Comparison of ENCODE assay signal across 26 cellular contexts in genomic region chr18:13161276-13161899, GRCh38. TPM values are rescaled to one million over a fixed set of nuclear protein-coding genes. Genes with fewer than 3 reads are reported as not detected.
DNase-seq lines count a peak whose midpoint lies in the region; ATAC-seq and TF ChIP-seq lines count a peak whose summit lies in the region.
"Had no signal": no experiment of that assay in that cellular context is flagged by ENCODE, and none has a peak within 500 bp of the region (broad histone marks: within the 10 kb centered on the region; RNA-seq: fewer than 3 reads in every experiment).

No MANE protein-coding gene starts in this region.

- H3K9me3 Mint-ChIP-seq in natural killer cell treated with Interleukin-12 subunit alpha and Interleukin-12 subunit beta and Interleukin-15 and Interleukin-18, amount 100 ng/mL, for 72 hours: peaks cover 11% of the 10 kb centered on the region
- H3K9me3 Mint-ChIP-seq in natural killer cell (peaks cover 8 to 10% of the 10 kb centered on the region in 2 donors), chondrocyte (ENCODE audit: low read depth) (peaks cover 23% of the 10 kb centered on the region)

- H3K4me3 ChIP-seq in trophoblast cell (ENCODE audit: low read depth, low read length) (peak overlapping the region; percentile 30), right atrium auricular region (no peak overlapping the region)
- H3K4me3 ChIP-seq: BLaER1, GM23248, SJSA1 had no signal

- H4K12ac ChIP-seq in trophoblast cell (ENCODE audit: low read depth, low read length): no peak overlapping the region

- peaks cover 3 to 9% of the 10 kb centered on the region in 2 donors for H3K27me3 Mint-ChIP-seq in natural killer cell treated with Interleukin-12 subunit alpha and Interleukin-12 subunit beta and Interleukin-15 and Interleukin-18, amount 100 ng/mL, for 72 hours
- H3K27me3 Mint-ChIP-seq in natural killer cell (ENCODE audit: low read depth in 2 of 2): peaks cover 7 to 8% of the 10 kb centered on the region in 2 donors
- H3K27me3 Mint-ChIP-seq in chondrocyte (ENCODE audit: low read depth): no peaks in the 10 kb centered on the region

- H3K27me3 ChIP-seq in trophoblast cell (ENCODE audit: insufficient read depth, low read length) (no peaks in the 10 kb centered on the region), right atrium auricular region (no peaks in the 10 kb centered on the region)
- H3K27me3 ChIP-seq: BLaER1, SJSA1 had no signal

- no peak overlapping the region for H2BK120ac ChIP-seq in trophoblast cell (ENCODE audit: insufficient read depth, low read length, poor library complexity)

- H2AK5ac ChIP-seq in trophoblast cell (ENCODE audit: low read length): no peak overlapping the region

- peaks cover 4 to 5% of the 10 kb centered on the region in 2 experiments for H3K4me1 ChIP-seq in trophoblast cell (ENCODE audit: control insufficient read depth in 1 of 2, insufficient read depth in 2 of 2, low read length in 2 of 2)
- no peaks in the 10 kb centered on the region for H3K4me1 ChIP-seq in right atrium auricular region
- H3K4me1 ChIP-seq: SJSA1 had no signal

- no peak overlapping the region for H3K27ac Mint-ChIP-seq in natural killer cell treated with Interleukin-12 subunit alpha and Interleukin-12 subunit beta and Interleukin-15 and Interleukin-18, amount 100 ng/mL, for 72 hours
- H3K27ac Mint-ChIP-seq in natural killer cell (no peak overlapping the region), chondrocyte (ENCODE audit: unreplicated experiment) (no peak overlapping the region)
- H3K27ac Mint-ChIP-seq: CD4-positive, alpha-beta T cell; H9; HFFc6 had no signal

- no peak overlapping the region for H3K23ac ChIP-seq in trophoblast cell (ENCODE audit: low read length)

- no peaks in the 10 kb centered on the region for H3K79me2 ChIP-seq in trophoblast cell (ENCODE audit: control insufficient read depth, insufficient read depth, low read length, poor library complexity)

- no peak overlapping the region for H3K4me2 ChIP-seq in trophoblast cell (ENCODE audit: low read length)
- H3K4me2 ChIP-seq: BLaER1, KMS-11 had no signal

- H2BK12ac ChIP-seq in trophoblast cell (ENCODE audit: low read length): no peak overlapping the region

- peaks cover 3 to 6% of the 10 kb centered on the region in 2 donors for H3K4me1 Mint-ChIP-seq in natural killer cell treated with Interleukin-12 subunit alpha and Interleukin-12 subunit beta and Interleukin-15 and Interleukin-18, amount 100 ng/mL, for 72 hours (ENCODE audit: low read depth in 2 of 2)
- peaks cover 6 to 7% of the 10 kb centered on the region in 2 donors for H3K4me1 Mint-ChIP-seq in natural killer cell
- peaks cover 14% of the 10 kb centered on the region for H3K4me1 Mint-ChIP-seq in chondrocyte (ENCODE audit: low read depth)

- H3K79me1 ChIP-seq in trophoblast cell (ENCODE audit: low read length): no peaks in the 10 kb centered on the region

- TF ChIP-seq CTCF in natural killer cell (IDR thresholded peaks at IDR 0.05) (no peak), chondrocyte (IDR thresholded peaks at IDR 0.05) (no peak), right atrium auricular region (IDR thresholded peaks at IDR 0.05) (no peak)

- H3K9ac ChIP-seq in trophoblast cell (ENCODE audit: low read length): no peak overlapping the region
- H3K9ac ChIP-seq: BLaER1, GM23248, KMS-11 had no signal

- H3K27ac ChIP-seq in trophoblast cell (ENCODE audit: low read depth, low read length): no peak overlapping the region
- H3K27ac ChIP-seq in right atrium auricular region: no peak overlapping the region
- H3K27ac ChIP-seq: 22Rv1, BLaER1, GM23248, KMS-11, SJSA1 had no signal

- no peak overlapping the region for H4K8ac ChIP-seq in trophoblast cell (ENCODE audit: low read depth, low read length)

- H2BK5ac ChIP-seq in trophoblast cell (ENCODE audit: low read depth, low read length, poor library complexity): no peak overlapping the region

- no CpG with 5 or more reads among the region's 16 CpGs for WGBS in trophoblast cell (ENCODE audit: extremely low coverage, insufficient coverage, insufficient read length)

- no peak overlapping the region for H3K18ac ChIP-seq in trophoblast cell (ENCODE audit: low read length)

- H3K9me3 ChIP-seq in trophoblast cell (ENCODE audit: insufficient read depth, low read depth, low read length): peaks cover 11% of the 10 kb centered on the region
- H3K9me3 ChIP-seq in right atrium auricular region: peaks cover 0 to 23% of the 10 kb centered on the region in 2 donors
- H3K9me3 ChIP-seq: SJSA1 had no signal

- peaks cover 25% of the 10 kb centered on the region for H3K36me3 Mint-ChIP-seq in natural killer cell treated with Interleukin-12 subunit alpha and Interleukin-12 subunit beta and Interleukin-15 and Interleukin-18, amount 100 ng/mL, for 72 hours
- H3K36me3 Mint-ChIP-seq in natural killer cell (peaks cover 30% of the 10 kb centered on the region), chondrocyte (ENCODE audit: low read depth) (peaks cover 10% of the 10 kb centered on the region)

- no peak overlapping the region for H3K4me3 Mint-ChIP-seq in natural killer cell treated with Interleukin-12 subunit alpha and Interleukin-12 subunit beta and Interleukin-15 and Interleukin-18, amount 100 ng/mL, for 72 hours
- no peak overlapping the region for H3K4me3 Mint-ChIP-seq in natural killer cell
- H3K4me3 Mint-ChIP-seq in chondrocyte (ENCODE audit: unreplicated experiment): no peak overlapping the region
- H3K4me3 Mint-ChIP-seq: CD4-positive, alpha-beta T cell; H9; HFFc6 had no signal

- H2AFZ ChIP-seq in trophoblast cell (ENCODE audit: insufficient read depth, low read length, poor library complexity): no peak overlapping the region
- H2AFZ ChIP-seq: GM23248 had no signal

- intact Hi-C loops in natural killer cell (cut with micrococcal nuclease): no loop called here

- no peak overlapping the region for H3K4ac ChIP-seq in trophoblast cell (ENCODE audit: low read depth, low read length)

- no peak overlapping the region for H3K14ac ChIP-seq in trophoblast cell (ENCODE audit: low read length)

- no peaks in the 10 kb centered on the region for H3K36me3 ChIP-seq in trophoblast cell (ENCODE audit: control insufficient read depth in 1 of 2, insufficient read depth in 2 of 2, low read length in 2 of 2)
- H3K36me3 ChIP-seq in right atrium auricular region: no peaks in the 10 kb centered on the region
- H3K36me3 ChIP-seq: SJSA1 had no signal

- DNase-seq in DMS53 (lab: John Stamatoyannopoulos, UW) (peak; percentile 27), DMS53 treated with DMSO at 0.1 percent for 48 hours (lab: John Stamatoyannopoulos, UW; ENCODE audit: unreplicated experiment) (no peak), natural killer cell (no peak), trophoblast cell (no peak), chondrocyte (ENCODE audit: low spot score) (no peak), right atrium auricular region (ENCODE audit: low spot score) (no peak)
- DNase-seq in natural killer cell treated with Interleukin-12 subunit alpha and Interleukin-12 subunit beta and Interleukin-15 and Interleukin-18, amount 100 ng/mL, for 72 hours (ENCODE audit: low spot score): no peak
- DNase-seq: ACHN; CD4-positive, alpha-beta T cell; COR-L47; DND-41; GM23248; H9; HFFc6; NCI-H1092 treated with DMSO at 0.1 percent for 48 hours; NCI-H1694 treated with DMSO at 0.1 percent for 48 hours; NCI-H2107; NCI-H2227 treated with DMSO at 0.1 percent for 48 hours; NCI-H524 had no signal

- no peak overlapping the region for H4K91ac ChIP-seq in trophoblast cell (ENCODE audit: low read depth, low read length)

- ATAC-seq in natural killer cell treated with Interleukin-12 subunit alpha and Interleukin-12 subunit beta and Interleukin-15 and Interleukin-18, amount 100 ng/mL, for 72 hours: peak; percentile 21 to 43
- no peak for ATAC-seq in natural killer cell
- no peak for ATAC-seq in HG02610 (IDR thresholded peaks at IDR 0.05; ENCODE audit: unreplicated experiment)
- ATAC-seq: Right ventricle myocardium inferior had no signal

RNA-seq across cellular contexts. Expression of gene LDLRAD4, which starts 57.2 kb away (rescaled TPM):
- total RNA-seq in natural killer cell treated with Interleukin-12 subunit alpha and Interleukin-12 subunit beta and Interleukin-15 and Interleukin-18, amount 100 ng/mL, for 72 hours: 10 to 100 TPM; 16.3 to 19.5 TPM
- total RNA-seq in natural killer cell: 10 to 100 TPM; 24.0 to 36.3 (median 29.2) TPM
- polyA plus RNA-seq in trophoblast cell (2013): 6.9 and 7.5 TPM in 2 replicates
- total RNA-seq in chondrocyte: 78.2 to 229 TPM (median 80.5 TPM) in 3 replicates
- 10 to 100 TPM; 33.1 to 41.2 TPM for total RNA-seq in right atrium auricular region
- total RNA-seq: GM23248, HFFc6, HT1080 had no signal
- polyA plus RNA-seq: GM23248 had no signal

Comparison
In these comparisons a context has a peak if more than half of its experiments do, and no peak if none do; other contexts are left out.
1. ATAC-seq: peak in natural killer cell treated with Interleukin-12 subunit alpha and Interleukin-12 subunit beta and Interleukin-15 and Interleukin-18, amount 100 ng/mL, for 72 hours (2 of 2); none in natural killer cell (0 of 3) and HG02610 (single experiment).